ENCODE assay signal across 8 cellular contexts in genomic region chr11:72736452-72737069, GRCh38. TPM values are rescaled to one million over a fixed set of nuclear protein-coding genes. Genes with fewer than 3 reads are reported as not detected.
DNase-seq lines count a peak whose midpoint lies in the region; ATAC-seq, FAIRE-seq and TF ChIP-seq lines count a peak whose summit lies in the region.

No MANE protein-coding gene starts in this region.

- no peak overlapping the region; the same call in 1 of the 2 replicates for H2BK5ac ChIP-seq in H1 (ENCODE audit: low read depth, low read length)

- no peak overlapping the region for H3K18ac ChIP-seq in H1 (ENCODE audit: extremely low read depth, low read length)

- no peak overlapping the region for H4K5ac ChIP-seq in H1 (ENCODE audit: insufficient read length, low read depth, low read length)

- 58% methylated on average over 5 of the region's 5 CpGs; no CpG with 5 or more reads in 1 of the 2 experiments for WGBS in H1 (ENCODE audit: extremely low coverage in 1 of 2, insufficient coverage in 1 of 2, insufficient read length in 1 of 2, insufficient replicate concordance in 2 of 2, low coverage in 1 of 2, low lambda C conversion rate in 2 of 2, missing lambda C conversion rate in 1 of 2), 2 experiments
- WGBS in thymus: 10% methylated on average over 5 of the region's 5 CpGs

- FAIRE-seq in H1 (lab: Jason Lieb, UNC): no peak

- H2BK15ac ChIP-seq in H1 (ENCODE audit: low read length): no peak overlapping the region

- H3K4me1 ChIP-seq in Loucy (ENCODE audit: insufficient read depth, low read length, poor library complexity, severe bottlenecking): peaks cover 35% of the 10 kb centered on the region
- peaks cover 0 to 27% (median 15%) of the 10 kb centered on the region in 4 experiments; a peak in 6 of 7 replicates for H3K4me1 ChIP-seq in H1 (replicated peaks in 1 of 4; ENCODE audit: control insufficient read depth in 3 of 4, insufficient read depth in 4 of 4, low read length in 3 of 4)
- peaks cover 4% of the 10 kb centered on the region for H3K4me1 ChIP-seq in thymus (ENCODE audit: control insufficient read depth, insufficient read depth, low read length)

- no peak overlapping the region for H4K91ac ChIP-seq in H1 (replicated peaks; ENCODE audit: insufficient read length, low read length)

- no peak overlapping the region for H2BK120ac ChIP-seq in H1 (replicated peaks; ENCODE audit: low read depth, low read length)

- H3F3A ChIP-seq in Loucy (ENCODE audit: low read depth): no peaks in the 10 kb centered on the region

- H3K4me1 Mint-ChIP-seq in neural crest cell: peaks cover 35% of the 10 kb centered on the region

- H3K14ac ChIP-seq in H1 (ENCODE audit: insufficient read length): no peak overlapping the region

- H3K9ac ChIP-seq in Loucy (ENCODE audit: low read depth, low read length, poor library complexity, severe bottlenecking): peak overlapping the region; percentile 55
- H3K9ac ChIP-seq in H1 (replicated peaks in 1 of 4; ENCODE audit: extremely low read depth in 1 of 4, low read depth in 3 of 4, low read length in 3 of 4): no peak overlapping the region

- no peak overlapping the region for H2AFZ ChIP-seq in Loucy (ENCODE audit: low read length)
- no peak overlapping the region for H2AFZ ChIP-seq in H1 (ENCODE audit: low read length)

- no peak overlapping the region for H3K56ac ChIP-seq in H1 (replicated peaks; ENCODE audit: insufficient read length, low read depth, low read length)

- H3K4me3 Mint-ChIP-seq in neural crest cell: peak overlapping the region; percentile 23

- H3K27me3 ChIP-seq in Loucy (ENCODE audit: insufficient read depth, low read length, poor library complexity, severe bottlenecking) (no peaks in the 10 kb centered on the region), H1 (replicated peaks in 1 of 4; ENCODE audit: control insufficient read depth in 3 of 4, extremely low read depth in 1 of 4, insufficient read depth in 3 of 4, low read length in 3 of 4) (no peaks in the 10 kb centered on the region), thymus (ENCODE audit: control insufficient read depth, insufficient read depth) (no peaks in the 10 kb centered on the region)

- H4K8ac ChIP-seq in H1 (ENCODE audit: extremely low read depth, insufficient read depth, low read length): no peak overlapping the region

- H3K9me3 Mint-ChIP-seq in neural crest cell: no peaks in the 10 kb centered on the region

- H3K23me2 ChIP-seq in H1 (ENCODE audit: low read depth, low read length): no peaks in the 10 kb centered on the region

- no peaks in the 10 kb centered on the region for H3K9me3 ChIP-seq in Loucy (ENCODE audit: insufficient read depth, low read depth, low read length)
- H3K9me3 ChIP-seq in H1 (ENCODE audit: insufficient read depth in 2 of 2, low read depth in 1 of 2, low read length in 1 of 2): no peaks in the 10 kb centered on the region; a peak in 1 of 4 replicates
- H3K9me3 ChIP-seq in thymus (ENCODE audit: control insufficient read depth): no peaks in the 10 kb centered on the region

- H3K27ac Mint-ChIP-seq in neural crest cell (ENCODE audit: unreplicated experiment): peak overlapping the region; percentile 75

- no peak overlapping the region for H3K4me3 ChIP-seq in AG10803 (ENCODE audit: low read length)
- H3K4me3 ChIP-seq in Loucy (ENCODE audit: low read length, poor library complexity, severe bottlenecking): no peak overlapping the region
- no peak overlapping the region for H3K4me3 ChIP-seq in H1 (ENCODE audit: extremely low read depth in 1 of 4, insufficient read depth in 2 of 4, low read depth in 3 of 4, low read length in 4 of 4)
- no peak overlapping the region for H3K4me3 ChIP-seq in thymus (ENCODE audit: low read length)

- peaks cover under 1% of the 10 kb centered on the region for H3K36me3 Mint-ChIP-seq in neural crest cell (ENCODE audit: low read depth)

- TF ChIP-seq POLR2A in H1 (IDR thresholded peaks at IDR 0.05; ENCODE audit: control extremely low read depth in 1 of 2, low read depth in 2 of 2, low read length in 2 of 2): no peak

- peak overlapping the region; percentile 29; the same call in 1 of the 2 replicates for H2BK12ac ChIP-seq in H1 (ENCODE audit: low read depth, low read length)

- H3K27ac ChIP-seq in H1 (ENCODE audit: low read depth, low read length) (no peak overlapping the region; the same call in 1 of the 2 replicates), thymus (ENCODE audit: low read depth) (peak overlapping the region; percentile 67)

- H3K4ac ChIP-seq in H1 (replicated peaks; ENCODE audit: insufficient read length, low read depth, low read length): no peak overlapping the region

- TF ChIP-seq RAD21 in H1 (IDR thresholded peaks at IDR 0.05 in 1 of 2, conservative IDR thresholded peaks at IDR 0.05 in 1 of 2; ENCODE audit: low read depth in 2 of 2, low read length in 2 of 2): no peak

- H3K9me2 ChIP-seq in Loucy (replicated peaks; ENCODE audit: low read depth, low read length): no peaks in the 10 kb centered on the region

- no peak overlapping the region for H2AK5ac ChIP-seq in H1 (ENCODE audit: low read depth, low read length)

- peaks cover 15% of the 10 kb centered on the region for H3K79me1 ChIP-seq in H1 (ENCODE audit: low read depth, low read length)

- 0 out of 2 replicates have a peak, but pooled peaks cover 2% of the 10 kb centered on the region for H3K36me3 ChIP-seq in Loucy (ENCODE audit: insufficient read depth, low read length)
- H3K36me3 ChIP-seq in H1 (ENCODE audit: control insufficient read depth in 2 of 4, insufficient read depth in 4 of 4, low read length in 3 of 4): peaks cover 0 to 3% (median 1%) of the 10 kb centered on the region in 4 experiments; a peak in 1 of 8 replicates
- no peaks in the 10 kb centered on the region for H3K36me3 ChIP-seq in thymus (ENCODE audit: control insufficient read depth, insufficient read depth)

- H3K23ac ChIP-seq in H1 (ENCODE audit: insufficient read length): no peak overlapping the region

- H3K27me3 Mint-ChIP-seq in neural crest cell (ENCODE audit: low read depth): no peaks in the 10 kb centered on the region

- POLR2A ChIA-PET in H1 (lab: Charles Lee; ENCODE audit: partially characterized antibody): interaction anchor here (1.0 to 1.1 kb wide), 3 partner anchors 12 to 161 kb away, joined by 3 to 4 read pairs (median 3); no protein-coding TSS in a partner anchor

- TF ChIP-seq EP300 in H1 (IDR thresholded peaks at IDR 0.05; ENCODE audit: borderline replicate concordance in 1 of 2, low read depth in 2 of 2, low read length in 2 of 2): no peak

- DNase-seq in AG10803 (ENCODE audit: low read depth) (peak; percentile 50), H1 (ENCODE audit: low read depth in 1 of 2, low spot score in 2 of 2) (no peak), neural crest cell (ENCODE audit: low read depth, low spot score) (no peak), NCI-H524 treated with DMSO at 0.1 percent for 48 hours (lab: John Stamatoyannopoulos, UW) (no peak)
- DNase-seq in activated CD4-positive, alpha-beta T cell treated with anti-CD3 and anti-CD28 coated beads, Interleukin-2, amount 50 U/mL, for 24 hours (ENCODE audit: low read depth in 1 of 2, low spot score in 1 of 2): peak; percentile 31 to 46

- ATAC-seq in GM18909 (IDR thresholded peaks at IDR 0.05; ENCODE audit: poor library complexity, unreplicated experiment): no peak

- peaks cover 5% of the 10 kb centered on the region for H4K20me1 ChIP-seq in Loucy (ENCODE audit: insufficient read depth, low read length, poor library complexity, severe bottlenecking)
- H4K20me1 ChIP-seq in H1 (replicated peaks in 1 of 2; ENCODE audit: control insufficient read depth in 1 of 2, insufficient read depth in 2 of 2, low read length in 2 of 2): peaks cover 15 to 27% of the 10 kb centered on the region in 2 experiments

- peaks cover 54% of the 10 kb centered on the region; the same call in 1 of the 2 replicates for H3K79me2 ChIP-seq in Loucy (ENCODE audit: insufficient read depth, low read length)
- peaks cover 0 to 38% of the 10 kb centered on the region in 2 experiments; a peak in 2 of 4 replicates for H3K79me2 ChIP-seq in H1 (ENCODE audit: control insufficient read depth in 1 of 2, insufficient read depth in 2 of 2, low read length in 2 of 2)

- H3K4me2 ChIP-seq in Loucy (ENCODE audit: low read depth, low read length, poor library complexity, severe bottlenecking) (peak overlapping the region; percentile 60), H1 (ENCODE audit: insufficient read depth in 1 of 2, low read depth in 2 of 2, low read length in 2 of 2) (peak overlapping the region in 1 of 2 experiments; percentile 20; a peak in 1 of 4 replicates)

- no peak for TF ChIP-seq CTCF in AG10803 (conservative IDR thresholded peaks at IDR 0.05; ENCODE audit: low read length)
- no peak for TF ChIP-seq CTCF in Loucy (conservative IDR thresholded peaks at IDR 0.05; ENCODE audit: low read length)
- TF ChIP-seq CTCF in H1 (IDR thresholded peaks at IDR 0.05; ENCODE audit: control extremely low read depth in 1 of 3, insufficient read depth in 1 of 3, low read depth in 1 of 3, low read length in 3 of 3): no peak
- no peak for TF ChIP-seq CTCF in neural crest cell (conservative IDR thresholded peaks at IDR 0.05)

- CTCF ChIA-PET in H1 (lab: Charles Lee; ENCODE audit: partially characterized antibody): interaction anchor here (0.7 to 1.8 kb wide), 13 partner anchors 11 to 139 kb away, joined by 3 to 6 read pairs (median 3); partner anchors contain the start of gene ARAP1

- no peak overlapping the region for H2BK20ac ChIP-seq in H1 (ENCODE audit: low read length)

RNA-seq across cellular contexts. Expression of gene ARAP1, which starts 15.6 kb away (rescaled TPM):
- 59.5 and 61.6 TPM in 2 replicates for total RNA-seq in H1 (2021; fragmentation: NEBNext Ultra II Directional; extraction: Animal tissue kit (Norgen Biotek cat#: 25700))
- 25.7 and 39.9 TPM in 2 replicates for polyA plus RNA-seq in H1 (2011; rRNA removed)
- polyA plus RNA-seq in H1 (2011; cell fraction: cytosol; rRNA removed): 34.5 TPM
- 123 TPM for polyA plus RNA-seq in H1 (2011; cell fraction: nucleus; rRNA removed)
- 39.5 to 54.2 TPM (median 51.4 TPM) in 4 replicates for polyA plus RNA-seq in H1 (2012, experiment 1 of 2)
- 53.3 TPM for polyA plus RNA-seq in H1 (2012, experiment 2 of 2)
- polyA plus RNA-seq in H1 (2013, experiment 1 of 2): 28.7 TPM
- 25.5 TPM for polyA plus RNA-seq in H1 (2013, experiment 2 of 2)
- polyA minus RNA-seq in H1 (2011; rRNA and poly(A)+ RNA removed): 39.5 and 45.8 TPM in 2 replicates
- 52.5 TPM for polyA minus RNA-seq in H1 (2011; cell fraction: cytosol; rRNA and poly(A)+ RNA removed)
- 66.4 TPM for polyA minus RNA-seq in H1 (2011; cell fraction: nucleus; rRNA and poly(A)+ RNA removed)
- 79.0 and 80.7 TPM in 2 replicates for total RNA-seq in neural crest cell
- polyA plus RNA-seq in thymus: 92.2 TPM

RNA-seq across cellular contexts. Expression of gene STARD10, which starts 57.3 kb away (rescaled TPM):
- total RNA-seq in H1 (2021; fragmentation: NEBNext Ultra II Directional; extraction: Animal tissue kit (Norgen Biotek cat#: 25700)): 23.7 and 25.3 TPM in 2 replicates
- 35.7 and 57.1 TPM in 2 replicates for polyA plus RNA-seq in H1 (2011; rRNA removed)
- polyA plus RNA-seq in H1 (2011; cell fraction: cytosol; rRNA removed): 41.5 TPM
- 74.6 TPM for polyA plus RNA-seq in H1 (2011; cell fraction: nucleus; rRNA removed)
- 26.5 to 39.2 TPM (median 33.0 TPM) in 4 replicates for polyA plus RNA-seq in H1 (2012, experiment 1 of 2)
- 26.5 TPM for polyA plus RNA-seq in H1 (2012, experiment 2 of 2)
- 16.4 TPM for polyA plus RNA-seq in H1 (2013, experiment 1 of 2)
- 14.7 TPM for polyA plus RNA-seq in H1 (2013, experiment 2 of 2)
- polyA minus RNA-seq in H1 (2011; rRNA and poly(A)+ RNA removed): 31.9 and 36.2 TPM in 2 replicates
- polyA minus RNA-seq in H1 (2011; cell fraction: cytosol; rRNA and poly(A)+ RNA removed): 19.2 TPM
- 19.1 TPM for polyA minus RNA-seq in H1 (2011; cell fraction: nucleus; rRNA and poly(A)+ RNA removed)
- 12.6 and 13.5 TPM in 2 replicates for total RNA-seq in neural crest cell
- polyA plus RNA-seq in thymus: 39.7 TPM

Comparison
In these comparisons a context has a peak if more than half of its experiments do, and no peak if none do; other contexts are left out.
1. DNase-seq: peak in AG10803 (single experiment) and activated CD4-positive, alpha-beta T cell treated with anti-CD3 and anti-CD28 coated beads, Interleukin-2, amount 50 U/mL, for 24 hours (2 of 2); none in H1 (0 of 2), neural crest cell (single experiment) and NCI-H524 treated with DMSO at 0.1 percent for 48 hours (single experiment).